ENCODE assay signal across 8 cellular contexts in genomic region chr17:50345443-50346312, GRCh38. TPM values are rescaled to one million over a fixed set of nuclear protein-coding genes. Genes with fewer than 3 reads are reported as not detected.
DNase-seq lines count a peak whose midpoint lies in the region; ATAC-seq and TF ChIP-seq lines count a peak whose summit lies in the region.

XYLT2 (plus strand) TSS chr17:50346126; CDS start chr17:50346141, 15 bp downstream.

- peaks cover 34 to 48% of the 10 kb centered on the region in 2 experiments for H3K79me1 ChIP-seq in IMR-90 (ENCODE audit: low read depth in 1 of 2, low read length in 2 of 2)

- H3F3A ChIP-seq in PC-3 (ENCODE audit: low read length, unreplicated experiment): no peaks in the 10 kb centered on the region

- peaks cover 35% of the 10 kb centered on the region for H3K36me3 Mint-ChIP-seq in Calu3 (ENCODE audit: insufficient read depth, unreplicated experiment)

- DNase-seq in Calu3 (peak; percentile 98), IMR-90 (peak; percentile 80), PC-3 (peak; percentile 93)
- DNase-seq in activated T-cell treated with anti-CD3 and anti-CD28 coated beads, Interleukin-2, amount 50 U/mL, for 1 hour: peak; percentile 94
- peak; percentile 78 for DNase-seq in stimulated activated CD8-positive, alpha-beta memory T cell treated with anti-CD3 and anti-CD28 coated beads, Interleukin-7, amount 100 ng/mL, for 24 hours (ENCODE audit: low read depth)

- peak within 1 kb of the TSS; percentile 81 for H3K27ac ChIP-seq in IMR-90 (ENCODE audit: insufficient read depth, low read length)
- H3K27ac ChIP-seq in PC-3 (ENCODE audit: low read length): no peak within 1 kb of the TSS
- peak within 1 kb of the TSS; percentile 51 for H3K27ac ChIP-seq in muscle layer of duodenum (ENCODE audit: low read length)

- no peaks in the 10 kb centered on the region for H3K36me3 ChIP-seq in IMR-90 (ENCODE audit: control insufficient read depth, insufficient read depth, low read length)
- no peaks in the 10 kb centered on the region for H3K36me3 ChIP-seq in PC-3 (ENCODE audit: low read depth, low read length)
- no peaks in the 10 kb centered on the region for H3K36me3 ChIP-seq in muscle layer of duodenum (ENCODE audit: control insufficient read depth in 1 of 2, insufficient read depth in 2 of 2, low read length in 2 of 2)

- POLR2A ChIA-PET in IMR-90 (lab: Charles Lee; ENCODE audit: unreplicated experiment): interaction anchor here (0.7 kb wide), 1 partner anchor 12 kb away, joined by 3 read pairs; no protein-coding TSS in a partner anchor
- POLR2A ChIA-PET in PC-3 (lab: Charles Lee; ENCODE audit: unreplicated experiment): interaction anchor here (0.6 kb wide), 1 partner anchor 23 kb away, joined by 3 read pairs; no protein-coding TSS in a partner anchor

- H3K9ac ChIP-seq in IMR-90 (ENCODE audit: low read depth, low read length) (peak within 1 kb of the TSS; percentile 89), PC-3 (ENCODE audit: low read length) (peak within 1 kb of the TSS; percentile 78)

- in situ Hi-C loops in IMR-90 (cut with MboI; ENCODE audit: low sequenced_read_pairs): no loop called here

- WGBS in IMR-90 (ENCODE audit: extremely low coverage in 2 of 2, insufficient read length in 1 of 2), 2 experiments: 3% methylated on average over 40 of the region's 87 CpGs; no CpG with 5 or more reads in 1 of the 2 experiments

- peak within 1 kb of the TSS; percentile 88 for H3K4ac ChIP-seq in IMR-90 (ENCODE audit: low read depth, low read length)

- H3K27me3 Mint-ChIP-seq in Calu3 (ENCODE audit: unreplicated experiment): no peaks in the 10 kb centered on the region

- H3K4me1 ChIP-seq in IMR-90 (ENCODE audit: control insufficient read depth, insufficient read depth, low read length) (peaks cover 19% of the 10 kb centered on the region), PC-3 (ENCODE audit: insufficient read depth, low read length) (peaks cover 26% of the 10 kb centered on the region), muscle layer of duodenum (ENCODE audit: control insufficient read depth in 1 of 2, insufficient read depth in 2 of 2, low read length in 2 of 2) (peaks cover 13 to 25% of the 10 kb centered on the region in 2 donors)

- H3K27ac Mint-ChIP-seq in Calu3 (ENCODE audit: unreplicated experiment): peak within 1 kb of the TSS; percentile 46

- peaks cover 21% of the 10 kb centered on the region for H3K4me1 Mint-ChIP-seq in Calu3 (ENCODE audit: low read depth, unreplicated experiment)

- intact Hi-C loops in Calu3 (cut with micrococcal nuclease; ENCODE audit: unreplicated experiment): no loop called here
- intact Hi-C loops in IMR-90 (cut with micrococcal nuclease): no loop called here
- intact Hi-C loops in PC-3 (cut with micrococcal nuclease): no loop called here

- H3K18ac ChIP-seq in IMR-90 (ENCODE audit: low read depth, low read length): peak within 1 kb of the TSS; percentile 83; the same call in 1 of the 2 replicates

- H3K9me3 ChIP-seq in IMR-90 (ENCODE audit: control insufficient read depth, insufficient read depth, low read length): no peaks in the 10 kb centered on the region
- H3K9me3 ChIP-seq in PC-3 (ENCODE audit: low read length): no peaks in the 10 kb centered on the region
- H3K9me3 ChIP-seq in muscle layer of duodenum (ENCODE audit: control insufficient read depth in 1 of 2, low read length in 2 of 2): no peaks in the 10 kb centered on the region

- H3K4me2 ChIP-seq in IMR-90 (ENCODE audit: low read depth, low read length) (peak within 1 kb of the TSS; percentile 96), PC-3 (ENCODE audit: low read length) (peak within 1 kb of the TSS; percentile 99)

- H2AK5ac ChIP-seq in IMR-90 (ENCODE audit: low read depth, low read length): peak within 1 kb of the TSS; percentile 60

- no peak; the same call in none of the 2 replicates for TF ChIP-seq POLR2A in IMR-90 (IDR thresholded peaks at IDR 0.05; ENCODE audit: low read depth, low read length)

- no TSS peak for BruUV-seq in Calu3 (replicated peaks; lab: Mats Ljungman, UMichigan)
- BruUV-seq in IMR-90 (replicated peaks; lab: Mats Ljungman, UMichigan): no TSS peak
- TSS peak; percentile 82 for BruUV-seq in PC-3 (replicated peaks; lab: Mats Ljungman, UMichigan)

- peaks cover 30% of the 10 kb centered on the region for H3K79me2 ChIP-seq in PC-3 (ENCODE audit: low read length)

- no peak for TF ChIP-seq RAD21 in IMR-90 (IDR thresholded peaks at IDR 0.05; ENCODE audit: low read length)

- H4K8ac ChIP-seq in IMR-90 (ENCODE audit: low read depth in 2 of 2, low read length in 2 of 2): peak within 1 kb of the TSS; percentile 81 to 85; a peak in 3 of 4 replicates

- H2AFZ ChIP-seq in IMR-90 (replicated peaks; ENCODE audit: low read length, poor library complexity): peak within 1 kb of the TSS; percentile 99
- H2AFZ ChIP-seq in PC-3 (ENCODE audit: low read length): peak within 1 kb of the TSS; percentile 93

- H2BK5ac ChIP-seq in IMR-90 (ENCODE audit: low read depth, low read length, poor library complexity, severe bottlenecking): peak within 1 kb of the TSS; percentile 82

- H2BK15ac ChIP-seq in IMR-90 (ENCODE audit: low read depth, low read length): no peak within 1 kb of the TSS; the same call in 2 of the 3 replicates

- peak within 1 kb of the TSS; percentile 96 for H3K14ac ChIP-seq in IMR-90 (replicated peaks; ENCODE audit: low read depth, low read length)

- ATAC-seq in GM21423 (IDR thresholded peaks at IDR 0.05; ENCODE audit: unreplicated experiment) (peak; percentile 76), IMR-90 (ENCODE audit: low read depth) (peak; percentile 92), PC-3 (peak; percentile 83), esophagus mucosa (peak; percentile 95)

- H2AK9ac ChIP-seq in IMR-90 (replicated peaks; ENCODE audit: low read depth, low read length, poor library complexity): peak within 1 kb of the TSS; percentile 96

- H4K5ac ChIP-seq in IMR-90 (ENCODE audit: low read depth, low read length): peak within 1 kb of the TSS; percentile 65

- H3K9me2 ChIP-seq in PC-3 (replicated peaks; ENCODE audit: low read length): no peaks in the 10 kb centered on the region

- H3K9me1 ChIP-seq in IMR-90 (ENCODE audit: insufficient read depth, low read length): peaks cover 28% of the 10 kb centered on the region

- H3K9me3 Mint-ChIP-seq in Calu3 (ENCODE audit: low read depth, unreplicated experiment): no peaks in the 10 kb centered on the region

- peak within 1 kb of the TSS; percentile 91 for H3K4me3 Mint-ChIP-seq in Calu3 (ENCODE audit: low read depth, unreplicated experiment)

- peak within 1 kb of the TSS; percentile 72; the same call in 1 of the 2 replicates for H2BK120ac ChIP-seq in IMR-90 (ENCODE audit: low read depth, low read length)

- H4K91ac ChIP-seq in IMR-90 (ENCODE audit: insufficient read depth, low read depth, low read length): peak within 1 kb of the TSS; percentile 82

- peak within 1 kb of the TSS; percentile 95 for H3K4me3 ChIP-seq in IMR-90 (ENCODE audit: insufficient read depth, low read depth, low read length)
- peak within 1 kb of the TSS; percentile 95 for H3K4me3 ChIP-seq in PC-3 (ENCODE audit: low read length)
- peak within 1 kb of the TSS; percentile 74 to 82 for H3K4me3 ChIP-seq in muscle layer of duodenum (ENCODE audit: low read depth in 1 of 2, low read length in 2 of 2)

- dilution Hi-C loops in IMR-90 (cut with HindIII; ENCODE audit: low sequenced_read_pairs, unreplicated experiment): no loop called here

- H4K20me1 ChIP-seq in IMR-90 (ENCODE audit: insufficient read depth, low read length): peaks cover 29% of the 10 kb centered on the region
- no peaks in the 10 kb centered on the region; the same call in 1 of the 2 replicates for H4K20me1 ChIP-seq in PC-3 (ENCODE audit: low read length)

- H3K27me3 ChIP-seq in IMR-90 (ENCODE audit: control insufficient read depth, insufficient read depth, low read length): 0 out of 2 replicates have a peak, but pooled peaks cover 2% of the 10 kb centered on the region
- no peaks in the 10 kb centered on the region for H3K27me3 ChIP-seq in PC-3 (ENCODE audit: low read length)
- no peaks in the 10 kb centered on the region for H3K27me3 ChIP-seq in muscle layer of duodenum (ENCODE audit: low read depth, low read length)

- TF ChIP-seq CTCF in Calu3 (IDR thresholded peaks at IDR 0.05; ENCODE audit: unreplicated experiment) (no peak), IMR-90 (conservative IDR thresholded peaks at IDR 0.05; ENCODE audit: low read depth, low read length) (no peak), PC-3 (conservative IDR thresholded peaks at IDR 0.05; ENCODE audit: low read depth, low read length) (no peak)

- H3K23ac ChIP-seq in IMR-90 (ENCODE audit: low read depth, low read length): peak within 1 kb of the TSS; percentile 62; the same call in 1 of the 2 replicates

- CTCF ChIA-PET in Calu3 (lab: Charles Lee): interaction anchor here (0.7 to 1.7 kb wide), 4 partner anchors 16 to 254 kb away, joined by 3 to 9 read pairs (median 4); partner anchors contain the start of gene LRRC59
- CTCF ChIA-PET in IMR-90 (lab: Yijun Ruan, JAX): no interaction called here
- CTCF ChIA-PET in PC-3 (lab: Charles Lee): interaction anchor here (0.6 kb wide), 1 partner anchor 60 kb away, joined by 3 read pairs; no protein-coding TSS in a partner anchor

- H2BK20ac ChIP-seq in IMR-90 (ENCODE audit: low read depth, low read length): 0 out of 2 replicates have a peak within 1 kb of the TSS, but pooled peaks have one; percentile 24

- 0 out of 2 replicates have a peak within 1 kb of the TSS, but pooled peaks have one; percentile 39 for H3K56ac ChIP-seq in IMR-90 (ENCODE audit: extremely low read depth, insufficient read depth, low read length)

TF ChIP-seq in IMR-90, 13 proteins besides CTCF, POLR2A, EP300 and RAD21:
- TF ChIP-seq MAZ (IDR thresholded peaks at IDR 0.05; ENCODE audit: borderline replicate concordance, low read depth, low read length): peak; percentile 69; the same call in 1 of the 2 replicates
- TF ChIP-seq CHD1 (IDR thresholded peaks at IDR 0.05; ENCODE audit: low read depth, low read length): no peak

RNA-seq across cellular contexts. Expression of gene XYLT2, which starts in this region (rescaled TPM):
- 44.3 and 49.3 TPM in 2 replicates for total RNA-seq in Calu3 (2022)
- total RNA-seq in IMR-90 (2012; rRNA removed): 31.9 and 35.0 TPM in 2 replicates
- 27.7 and 35.7 TPM in 2 replicates for polyA plus RNA-seq in IMR-90 (2012; rRNA removed)
- polyA plus RNA-seq in IMR-90 (2012; cell fraction: cytosol; rRNA removed): 20.7 and 31.6 TPM in 2 replicates
- 39.1 and 85.9 TPM in 2 replicates for polyA plus RNA-seq in IMR-90 (2012; cell fraction: nucleus; rRNA removed; ENCODE audit: low replicate concordance)
- total RNA-seq in PC-3 (2014; rRNA removed): 53.5 and 54.3 TPM in 2 replicates
- 10.8 TPM for total RNA-seq in esophagus mucosa
